In genomic region chr10:50992356-50992866, GRCh38 we compare ENCODE assay signal across 9 cellular contexts.
DNase-seq lines count a peak whose midpoint lies in the region; ATAC-seq and TF ChIP-seq lines count a peak whose summit lies in the region.
"Had no signal": no experiment of that assay in that cellular context is flagged by ENCODE, and none has a peak within 500 bp of the region (broad histone marks: within the 10 kb centered on the region; RNA-seq: fewer than 3 reads in every experiment).

No MANE protein-coding gene starts in this region.

- no peaks in the 10 kb centered on the region for H3K9me3 Mint-ChIP-seq in CD4-positive, alpha-beta memory T cell

- H3K4me1 Mint-ChIP-seq in CD4-positive, alpha-beta memory T cell, result peaks cover 4 to 13% (median 7%) of the 10 kb centered on the region in 4 donors

- H3K79me2 ChIP-seq in neural cell (replicated peaks; ENCODE audit: insufficient read depth, low read length), result no peaks in the 10 kb centered on the region

- H3K27me3 Mint-ChIP-seq in CD4-positive, alpha-beta memory T cell, result peaks cover 31 to 34% of the 10 kb centered on the region in 2 donors

- H3K27ac ChIP-seq in cardiac muscle cell (no peak overlapping the region), neural cell (ENCODE audit: low read length) (no peak overlapping the region)
- H3K27ac ChIP-seq in CD4-positive, alpha-beta memory T cell (ENCODE audit: low read depth, low read length), result no peak overlapping the region

- H3K9me3 ChIP-seq in cardiac muscle cell (ENCODE audit: low read depth) (no peaks in the 10 kb centered on the region), neural cell (ENCODE audit: low read length) (no peaks in the 10 kb centered on the region)
- no peaks in the 10 kb centered on the region for H3K9me3 ChIP-seq in CD4-positive, alpha-beta memory T cell (ENCODE audit: control insufficient read depth in 1 of 2, low read length in 2 of 2)

- POLR2A ChIA-PET in AG04449 (lab: Yijun Ruan, JAX), result interaction anchor here (1.8 kb wide), 1 partner anchor 8 kb away, joined by 6 read pairs; no protein-coding TSS in a partner anchor
- POLR2A ChIA-PET in CD4-positive, alpha-beta memory T cell (lab: Charles Lee; ENCODE audit: partially characterized antibody), result no interaction called here

- H4K20me1 ChIP-seq in neural cell (ENCODE audit: insufficient read depth), result no peaks in the 10 kb centered on the region

- H3K27ac Mint-ChIP-seq in CD4-positive, alpha-beta memory T cell, result no peak overlapping the region

- H3F3A ChIP-seq in neural cell (ENCODE audit: insufficient read depth, low read length, poor library complexity, severe bottlenecking), result no peaks in the 10 kb centered on the region

- no peaks in the 10 kb centered on the region for H3K9me2 ChIP-seq in neural cell (ENCODE audit: insufficient read depth, low read length)

- no peak for TF ChIP-seq EP300 in neural cell (conservative IDR thresholded peaks at IDR 0.05; ENCODE audit: poor library complexity, severe bottlenecking)

- CTCF ChIA-PET in AG04449 (lab: Yijun Ruan, JAX), result interaction anchor here (0.5 to 3.0 kb wide), 12 partner anchors 8 to 1318 kb away, joined by 3 to 11 read pairs (median 4); no protein-coding TSS in a partner anchor
- CTCF ChIA-PET in CD4-positive, alpha-beta memory T cell (lab: Charles Lee; ENCODE audit: partially characterized antibody), result interaction anchor here (1.4 kb wide), 1 partner anchor 967 kb away, joined by 3 read pairs; no protein-coding TSS in a partner anchor

- TF ChIP-seq RAD21 in neural cell (conservative IDR thresholded peaks at IDR 0.05), result no peak

- H3K27me3 ChIP-seq in cardiac muscle cell, result peaks cover 13% of the 10 kb centered on the region
- H3K27me3 ChIP-seq in neural cell (ENCODE audit: insufficient read depth, low read depth, low read length), result peaks cover 47% of the 10 kb centered on the region
- peaks cover 20% of the 10 kb centered on the region for H3K27me3 ChIP-seq in CD4-positive, alpha-beta memory T cell (ENCODE audit: insufficient read depth, low read length)

- peak overlapping the region in 4 of 8 donors; percentile 10 to 63 (median 40) for H3K4me3 Mint-ChIP-seq in CD4-positive, alpha-beta memory T cell

- H2AFZ ChIP-seq in neural cell (ENCODE audit: low read depth, low read length), result no peak overlapping the region

- H3K36me3 ChIP-seq in cardiac muscle cell (no peaks in the 10 kb centered on the region), neural cell (ENCODE audit: insufficient read depth, low read length) (no peaks in the 10 kb centered on the region)
- H3K36me3 ChIP-seq in CD4-positive, alpha-beta memory T cell (ENCODE audit: insufficient read depth, low read length), result no peaks in the 10 kb centered on the region

- no peak for DNase-seq in AG04449 (ENCODE audit: low read depth, low spot score)
- peak in 1 of 2 donors; percentile 56 for DNase-seq in cardiac muscle cell (ENCODE audit: low read depth in 1 of 2, low spot score in 1 of 2)
- no peak for DNase-seq in CD4-positive, alpha-beta memory T cell
- DNase-seq in NCI-H146 treated with DMSO at 0.1 percent for 48 hours (lab: John Stamatoyannopoulos, UW; ENCODE audit: unreplicated experiment), result no peak
- DNase-seq: activated gamma-delta T cell treated with Interleukin-2 at 50 U/mL for 16 hours had no signal

- H3K9ac ChIP-seq in neural cell (ENCODE audit: low read length), result no peak overlapping the region

- no peak overlapping the region for H3K4me2 ChIP-seq in neural cell (ENCODE audit: low read length)

- TF ChIP-seq CTCF in AG04449 (IDR thresholded peaks at IDR 0.05; ENCODE audit: insufficient read depth, low read length, missing control alignments) (no peak), cardiac muscle cell (IDR thresholded peaks at IDR 0.05; ENCODE audit: low read depth, low read length) (no peak), neural cell (IDR thresholded peaks at IDR 0.05; ENCODE audit: poor library complexity, severe bottlenecking) (no peak)

- H3K4me1 ChIP-seq in cardiac muscle cell (ENCODE audit: low read depth), result peaks cover 22% of the 10 kb centered on the region
- H3K4me1 ChIP-seq in CD4-positive, alpha-beta memory T cell (ENCODE audit: insufficient read depth, low read length), result peaks cover 4% of the 10 kb centered on the region

- intact Hi-C loops in CD4-positive, alpha-beta memory T cell (cut with micrococcal nuclease), result no loop called here

- no peaks in the 10 kb centered on the region for H3K36me3 Mint-ChIP-seq in CD4-positive, alpha-beta memory T cell

- H3K4me3 ChIP-seq in AG04449 (ENCODE audit: low read depth, low read length) (peak overlapping the region; percentile 88), cardiac muscle cell (peak overlapping the region; percentile 57), neural cell (ENCODE audit: low read length) (peak overlapping the region; percentile 69)
- no peak overlapping the region for H3K4me3 ChIP-seq in CD4-positive, alpha-beta memory T cell (ENCODE audit: low read length in 2 of 2)

- peak; percentile 37 for ATAC-seq in SK-N-SH treated with all-trans-retinoic acid at 6 μM for 48 hours
- no peak for ATAC-seq in GM21723 (IDR thresholded peaks at IDR 0.05; ENCODE audit: unreplicated experiment)
- ATAC-seq in GM18519 (IDR thresholded peaks at IDR 0.05; ENCODE audit: low FRiP score, unreplicated experiment), result no peak

TF ChIP-seq in SK-N-SH treated with all-trans-retinoic acid at 6 μM for 48 hours, 23 proteins besides CTCF, POLR2A, EP300 and RAD21 (continues in another document):
- no peak for TF ChIP-seq ZFP30 (CRISPR knock-in tag; IDR thresholded peaks at IDR 0.05)
- TF ChIP-seq CSRNP3 (CRISPR knock-in tag; IDR thresholded peaks at IDR 0.05), result no peak
- TF ChIP-seq POU6F1 (CRISPR knock-in tag; IDR thresholded peaks at IDR 0.05; ENCODE audit: borderline replicate concordance, low read depth), result no peak

TF ChIP-seq in neural cell, 6 proteins besides CTCF, POLR2A, EP300 and RAD21:
- TF ChIP-seq REST (IDR thresholded peaks at IDR 0.05; ENCODE audit: borderline replicate concordance) (no peak), MXI1 (conservative IDR thresholded peaks at IDR 0.05; ENCODE audit: poor library complexity, severe bottlenecking) (no peak), TAF1 (IDR thresholded peaks at IDR 0.05; ENCODE audit: low read depth) (no peak), EZH2 (IDR thresholded peaks at IDR 0.05; ENCODE audit: borderline replicate concordance, insufficient read depth, low read length, poor library complexity, severe bottlenecking) (no peak), SMC3 (conservative IDR thresholded peaks at IDR 0.05; ENCODE audit: poor library complexity) (no peak), POLR2AphosphoS5 (IDR thresholded peaks at IDR 0.05) (no peak)

Comparison
In these comparisons a context has a peak if more than half of its experiments do, and no peak if none do; other contexts are left out.
1. H3K4me3 ChIP-seq: peak in AG04449 (single experiment), cardiac muscle cell (single experiment) and neural cell (single experiment); none in CD4-positive, alpha-beta memory T cell (0 of 2).